ENCODE assay signal across 23 cellular contexts in genomic region chr1:35571263-35571662, GRCh38. TPM values are rescaled to one million over a fixed set of nuclear protein-coding genes. Genes with fewer than 3 reads are reported as not detected.
DNase-seq lines count a peak whose midpoint lies in the region; ATAC-seq, FAIRE-seq and TF ChIP-seq lines count a peak whose summit lies in the region.
"Had no signal": no experiment of that assay in that cellular context is flagged by ENCODE, and none has a peak within 500 bp of the region (broad histone marks: within the 10 kb centered on the region; RNA-seq: fewer than 3 reads in every experiment).

No MANE protein-coding gene starts in this region.

- no peak overlapping the region for H3K9ac ChIP-seq in SK-N-SH
- 0 out of 4 replicates have a peak overlapping the region, but pooled peaks of 1 of the 2 experiments have one; percentile 2 for H3K9ac ChIP-seq in K562 (ENCODE audit: insufficient read depth in 1 of 2, low read depth in 2 of 2, low read length in 2 of 2)
- H3K9ac ChIP-seq: GM23248, KMS-11 had no signal

- TF ChIP-seq EP300 in SK-N-SH (IDR thresholded peaks at IDR 0.05; ENCODE audit: borderline replicate concordance in 1 of 2, low read depth in 1 of 2, low read length in 1 of 2) (no peak), K562 (IDR thresholded peaks at IDR 0.05; ENCODE audit: low read length) (no peak)

- BruUV-seq in K562 (replicated peaks; lab: Mats Ljungman, UMichigan), result no TSS peak

- no peaks in the 10 kb centered on the region for H3K27me3 ChIP-seq in SK-N-SH (ENCODE audit: insufficient read depth)
- peaks cover 3 to 18% of the 10 kb centered on the region in 2 experiments; a peak in 4 of 5 replicates for H3K27me3 ChIP-seq in K562 (ENCODE audit: control insufficient read depth in 2 of 2, insufficient read depth in 2 of 2, low read length in 2 of 2)
- peaks cover 0 to 40% (median 26%) of the 10 kb centered on the region in 7 donors for H3K27me3 ChIP-seq in spleen (replicated peaks in 1 of 7)
- H3K27me3 ChIP-seq: BE2C had no signal

- TF ChIP-seq CTCF in SK-N-SH (IDR thresholded peaks at IDR 0.05) (no peak), K562 (IDR thresholded peaks at IDR 0.05 in 2 of 3, conservative IDR thresholded peaks at IDR 0.05 in 1 of 3; ENCODE audit: insufficient read depth in 2 of 3, low read depth in 1 of 3, low read length in 3 of 3) (no peak), spleen (IDR thresholded peaks at IDR 0.05 in 8 of 11, conservative IDR thresholded peaks at IDR 0.05 in 3 of 11) (no peak)

- POLR2A ChIA-PET in SK-N-SH (lab: Yijun Ruan, JAX) (interaction anchor here (1.1 kb wide), 1 partner anchor 137 kb away, joined by 3 read pairs; no protein-coding TSS in a partner anchor), K562 (lab: Yijun Ruan, JAX) (interaction anchor here (0.7 to 1.4 kb wide), 3 partner anchors 12 to 1701 kb away, joined by 3 to 5 read pairs (median 3); no protein-coding TSS in a partner anchor)

- H3K9me3 ChIP-seq in SK-N-SH (no peaks in the 10 kb centered on the region), K562 (replicated peaks; ENCODE audit: control insufficient read depth, insufficient read depth, low read depth, low read length) (no peaks in the 10 kb centered on the region), spleen (no peaks in the 10 kb centered on the region)
- H3K9me3 ChIP-seq: BE2C had no signal

- intact Hi-C loops in K562 (cut with micrococcal nuclease), result no loop called here
- intact Hi-C loops in spleen (cut with DNase I; ENCODE audit: low total_unique reads), result loop anchor here (5.0 kb wide), 1 partner anchor 146 kb away; the partner anchor contains the start of gene C1orf216

- no peak overlapping the region for H3K4me3 ChIP-seq in SK-N-SH (ENCODE audit: low read depth in 2 of 2, low read length in 1 of 2)
- H3K4me3 ChIP-seq in K562, result no peak overlapping the region
- H3K4me3 ChIP-seq in spleen, result no peak overlapping the region
- H3K4me3 ChIP-seq: GM23248 had no signal

- H3K9me2 ChIP-seq in SK-N-SH, result no peaks in the 10 kb centered on the region

- H3F3A ChIP-seq in SK-N-SH (replicated peaks; ENCODE audit: insufficient read depth), result no peaks in the 10 kb centered on the region

- WGBS in SK-N-SH (ENCODE audit: low lambda C conversion rate), result 89% methylated on average over 7 of the region's 8 CpGs
- WGBS in K562 (ENCODE audit: insufficient coverage, low coverage, missing lambda C conversion rate), result 27% methylated on average over 8 of the region's 8 CpGs
- 83 to 92% (median 87%) methylated on average over 8 of the region's 8 CpGs for WGBS in spleen, 5 donors

- ATAC-seq in SK-N-SH treated with all-trans-retinoic acid at 6 μM for 48 hours (no peak), K562 (no peak)
- ATAC-seq: PC-3 had no signal

- CTCF ChIA-PET in SK-N-SH (lab: Yijun Ruan, JAX), result interaction anchor here (0.8 to 11.7 kb wide), 8 partner anchors 15 to 204 kb away, joined by 3 to 347 read pairs (median 4); partner anchors contain the start of gene C1orf216
- CTCF ChIA-PET in K562 (lab: Yijun Ruan, JAX; ENCODE audit: low intra/inter-chr PET ratio), result interaction anchor here (0.5 kb wide), 1 partner anchor 199 kb away, joined by 4 read pairs; no protein-coding TSS in a partner anchor

- in situ Hi-C loops in K562 (cut with MboI), result no loop called here

- H4K20me1 ChIP-seq in SK-N-SH (ENCODE audit: insufficient read depth), result no peaks in the 10 kb centered on the region
- 0 out of 2 replicates have a peak, but pooled peaks cover 9% of the 10 kb centered on the region for H4K20me1 ChIP-seq in K562 (replicated peaks; ENCODE audit: control insufficient read depth, insufficient read depth, low read length)

- TF ChIP-seq RAD21 in SK-N-SH (IDR thresholded peaks at IDR 0.05; ENCODE audit: low read length) (no peak), K562 (CRISPR knock-in tag; conservative IDR thresholded peaks at IDR 0.05 in 1 of 2, IDR thresholded peaks at IDR 0.05 in 1 of 2) (no peak)

- H3K9me1 ChIP-seq in K562 (ENCODE audit: control insufficient read depth, insufficient read depth, low read length), result no peaks in the 10 kb centered on the region

- H3K27ac ChIP-seq in SK-N-SH (ENCODE audit: low read depth in 2 of 2, low read length in 1 of 2) (no peak overlapping the region), K562 (ENCODE audit: extremely low read depth, low read depth, low read length) (no peak overlapping the region), spleen (no peak overlapping the region)
- H3K27ac ChIP-seq: 22Rv1, GM23248, KMS-11 had no signal

- peaks cover 0 to 10% of the 10 kb centered on the region in 2 experiments; a peak in 1 of 4 replicates for H3K4me1 ChIP-seq in SK-N-SH (ENCODE audit: control insufficient read depth in 1 of 2, insufficient read depth in 2 of 2, low read depth in 1 of 2, low read length in 1 of 2)
- peaks cover 9 to 19% of the 10 kb centered on the region in 2 experiments for H3K4me1 ChIP-seq in K562 (replicated peaks in 1 of 2; ENCODE audit: control insufficient read depth in 2 of 2, insufficient read depth in 2 of 2, low read length in 2 of 2)
- peaks cover 3 to 44% (median 18%) of the 10 kb centered on the region in 6 donors for H3K4me1 ChIP-seq in spleen
- H3K4me1 ChIP-seq: BE2C had no signal

- H2AFZ ChIP-seq in SK-N-SH (ENCODE audit: low read depth) (no peak overlapping the region), K562 (ENCODE audit: low read depth, low read length) (no peak overlapping the region)
- H2AFZ ChIP-seq: GM23248 had no signal

- H3K79me2 ChIP-seq in SK-N-SH (ENCODE audit: insufficient read depth), result no peaks in the 10 kb centered on the region
- H3K79me2 ChIP-seq in K562 (ENCODE audit: control insufficient read depth, insufficient read depth, low read length), result no peaks in the 10 kb centered on the region

- FAIRE-seq in K562 (lab: Jason Lieb, UNC), result no peak
- FAIRE-seq: GM18507 had no signal

- DNase-seq in SK-N-SH (peak; percentile 14), AG08396 (ENCODE audit: low spot score) (peak; percentile 3), K562 (ENCODE audit: extremely low read depth in 1 of 4, low spot score in 3 of 4) (no peak), spleen (peak; percentile 41), GM19240 (ENCODE audit: insufficient read length, low spot score) (no peak)
- DNase-seq in activated CD4-positive, alpha-beta T cell treated with anti-CD3 and anti-CD28 coated beads for 48 hours, result no peak
- DNase-seq: BE2C; CD4-positive, CD25-positive, alpha-beta regulatory T cell; DMS153; GM23248; H9; MM.1S; NCI-H2029; NCI-H446 treated with DMSO at 0.1 percent for 48 hours; NCI-H526; NCI-H82; NK-92 treated with Interleukin-12 subunit alpha and Interleukin-12 subunit beta, amount 100 ng/mL, for 24 hours; PC-3 had no signal

- TF ChIP-seq POLR2A in K562 (conservative IDR thresholded peaks at IDR 0.05), result no peak
- no peak for TF ChIP-seq POLR2A in spleen (IDR thresholded peaks at IDR 0.05)

- H3K36me3 ChIP-seq in SK-N-SH (replicated peaks in 1 of 2; ENCODE audit: control insufficient read depth in 1 of 2, insufficient read depth in 2 of 2, low read length in 1 of 2), result peaks cover 0 to 6% of the 10 kb centered on the region in 2 experiments
- H3K36me3 ChIP-seq in K562 (ENCODE audit: control insufficient read depth, insufficient read depth, low read length), result 0 out of 3 replicates have a peak, but pooled peaks cover 3% of the 10 kb centered on the region
- peaks cover 0 to 11% (median 1%) of the 10 kb centered on the region in 6 donors for H3K36me3 ChIP-seq in spleen
- H3K36me3 ChIP-seq: BE2C had no signal

- H3K4me2 ChIP-seq in SK-N-SH (no peak overlapping the region), K562 (ENCODE audit: insufficient read depth, low read length) (no peak overlapping the region)
- H3K4me2 ChIP-seq: KMS-11 had no signal

RNA-seq across cellular contexts. Expression of gene TFAP2E, which starts 1.9 kb away (rescaled TPM):
- 0.59 and 0.68 TPM in 2 replicates for polyA plus RNA-seq in SK-N-SH (2012; rRNA removed)
- 0.27 and 0.30 TPM in 2 replicates for polyA plus RNA-seq in SK-N-SH (2012; cell fraction: cytosol; rRNA removed)
- polyA plus RNA-seq in SK-N-SH (2012; cell fraction: nucleus; rRNA removed), result 5.1 and 5.9 TPM in 2 replicates
- 0.30 and 0.44 TPM in 2 replicates for total RNA-seq in K562 (2011; cell fraction: chromatin; rRNA removed; ENCODE audit: low replicate concordance)
- total RNA-seq in K562 (2011; cell fraction: nucleolus; rRNA removed), result 0.39 TPM in 1 of 2 replicates, not detected in the other
- total RNA-seq in K562 (2011; cell fraction: nucleoplasm; rRNA removed), result 0.81 TPM in 1 of 2 replicates, not detected in the other
- total RNA-seq in K562 (2014; rRNA removed), result not detected in 2 replicates
- not detected in 2 replicates for total RNA-seq in K562 (2014; rRNA removed; fragmentation: Illumina TruSeq; extraction: Trizol)
- 0.11 TPM in 1 of 2 replicates, not detected in the other for total RNA-seq in K562 (2015; rRNA removed; fragmentation: Illumina TruSeq; extraction: Trizol)
- total RNA-seq in K562 (2021), result not detected in 2 replicates
- 0.07 and 0.11 TPM in 2 replicates for polyA plus RNA-seq in K562 (2011; rRNA removed)
- polyA plus RNA-seq in K562 (2011; cell fraction: cytosol; rRNA removed), result not detected in 2 replicates
- 0.31 and 0.38 TPM in 2 replicates for polyA plus RNA-seq in K562 (2011; cell fraction: nucleus; rRNA removed)
- 0.20 and 0.58 TPM in 2 replicates for polyA plus RNA-seq in K562 (2012)
- polyA plus RNA-seq in K562 (2014; fragmentation: Illumina TruSeq; extraction: Trizol), result not detected in 2 replicates
- under 1 TPM; 0.03 to 0.06 TPM for polyA plus RNA-seq in K562 (2014; fragmentation: Nextera tagmentation; extraction: Ambion mirVana)
- 0.04 and 0.07 TPM in 2 replicates for polyA plus RNA-seq in K562 (2014; rRNA removed)
- 0.14 TPM in 1 of 2 replicates, not detected in the other for polyA minus RNA-seq in K562 (2011; rRNA and poly(A)+ RNA removed)
- polyA minus RNA-seq in K562 (2011; cell fraction: cytosol; rRNA and poly(A)+ RNA removed), result not detected in 2 replicates
- polyA minus RNA-seq in K562 (2011; cell fraction: nucleus; rRNA and poly(A)+ RNA removed), result not detected in 2 replicates
- total RNA-seq in spleen, result 1 to 10 TPM in 4 of 7 donors, under 1 TPM in 1, not detected in 2; 0.60 to 2.9 (median 1.7) TPM
- polyA plus RNA-seq in spleen, result 1 to 10 TPM; 1.6 to 4.4 (median 3.4) TPM
- total RNA-seq: G401, GM23248 had no signal

RNA-seq across cellular contexts. Expression of gene NCDN, which starts 13.7 kb away (rescaled TPM):
- 34.6 and 38.3 TPM in 2 replicates for polyA plus RNA-seq in SK-N-SH (2012; rRNA removed)
- 18.1 and 26.1 TPM in 2 replicates for polyA plus RNA-seq in SK-N-SH (2012; cell fraction: cytosol; rRNA removed)
- 46.6 and 59.5 TPM in 2 replicates for polyA plus RNA-seq in SK-N-SH (2012; cell fraction: nucleus; rRNA removed)
- 18.2 and 51.7 TPM in 2 replicates for total RNA-seq in K562 (2011; cell fraction: chromatin; rRNA removed; ENCODE audit: low replicate concordance)
- 35.4 and 36.2 TPM in 2 replicates for total RNA-seq in K562 (2011; cell fraction: nucleolus; rRNA removed)
- 27.1 and 28.9 TPM in 2 replicates for total RNA-seq in K562 (2011; cell fraction: nucleoplasm; rRNA removed)
- 16.4 and 20.4 TPM in 2 replicates for total RNA-seq in K562 (2014; rRNA removed)
- 4.5 and 5.4 TPM in 2 replicates for total RNA-seq in K562 (2014; rRNA removed; fragmentation: Illumina TruSeq; extraction: Trizol)
- 10.7 and 13.3 TPM in 2 replicates for total RNA-seq in K562 (2015; rRNA removed; fragmentation: Illumina TruSeq; extraction: Trizol)
- 33.5 and 35.1 TPM in 2 replicates for total RNA-seq in K562 (2021)
- 8.1 and 14.6 TPM in 2 replicates for polyA plus RNA-seq in K562 (2011; rRNA removed)
- 11.3 and 22.9 TPM in 2 replicates for polyA plus RNA-seq in K562 (2011; cell fraction: cytosol; rRNA removed)
- polyA plus RNA-seq in K562 (2011; cell fraction: nucleus; rRNA removed), result 32.8 and 67.9 TPM in 2 replicates
- 23.9 and 26.1 TPM in 2 replicates for polyA plus RNA-seq in K562 (2012)
- 16.0 and 26.9 TPM in 2 replicates for polyA plus RNA-seq in K562 (2014; fragmentation: Illumina TruSeq; extraction: Trizol)
- 1 to 10 TPM; 1.9 to 2.6 TPM for polyA plus RNA-seq in K562 (2014; fragmentation: Nextera tagmentation; extraction: Ambion mirVana)
- polyA plus RNA-seq in K562 (2014; rRNA removed), result 20.0 and 24.8 TPM in 2 replicates
- 4.9 and 5.2 TPM in 2 replicates for polyA minus RNA-seq in K562 (2011; rRNA and poly(A)+ RNA removed)
- 13.6 and 15.4 TPM in 2 replicates for polyA minus RNA-seq in K562 (2011; cell fraction: cytosol; rRNA and poly(A)+ RNA removed)
- 16.6 and 17.4 TPM in 2 replicates for polyA minus RNA-seq in K562 (2011; cell fraction: nucleus; rRNA and poly(A)+ RNA removed)
- 10 to 100 TPM; 13.5 to 19.1 (median 17.4) TPM for total RNA-seq in spleen
- 1 to 10 TPM; 4.2 to 9.3 (median 5.0) TPM for polyA plus RNA-seq in spleen

RNA-seq across cellular contexts. Expression of gene KIAA0319L, which starts 14.1 kb away (rescaled TPM):
- polyA plus RNA-seq in SK-N-SH (2012; rRNA removed), result 51.9 and 63.2 TPM in 2 replicates
- polyA plus RNA-seq in SK-N-SH (2012; cell fraction: cytosol; rRNA removed), result 47.0 and 47.9 TPM in 2 replicates
- polyA plus RNA-seq in SK-N-SH (2012; cell fraction: nucleus; rRNA removed), result 92.9 and 108 TPM in 2 replicates
- 218 and 257 TPM in 2 replicates for total RNA-seq in K562 (2011; cell fraction: chromatin; rRNA removed; ENCODE audit: low replicate concordance)
- 151 and 178 TPM in 2 replicates for total RNA-seq in K562 (2011; cell fraction: nucleolus; rRNA removed)
- total RNA-seq in K562 (2011; cell fraction: nucleoplasm; rRNA removed), result 203 and 242 TPM in 2 replicates
- total RNA-seq in K562 (2014; rRNA removed), result 22.7 and 26.9 TPM in 2 replicates
- 29.3 and 30.2 TPM in 2 replicates for total RNA-seq in K562 (2014; rRNA removed; fragmentation: Illumina TruSeq; extraction: Trizol)
- total RNA-seq in K562 (2015; rRNA removed; fragmentation: Illumina TruSeq; extraction: Trizol), result 25.0 and 27.4 TPM in 2 replicates
- total RNA-seq in K562 (2021), result 32.7 and 33.2 TPM in 2 replicates
- 51.7 and 66.5 TPM in 2 replicates for polyA plus RNA-seq in K562 (2011; rRNA removed)
- 29.9 and 48.2 TPM in 2 replicates for polyA plus RNA-seq in K562 (2011; cell fraction: cytosol; rRNA removed)
- 76.5 and 77.3 TPM in 2 replicates for polyA plus RNA-seq in K562 (2011; cell fraction: nucleus; rRNA removed)
- 29.4 and 50.6 TPM in 2 replicates for polyA plus RNA-seq in K562 (2012)
- polyA plus RNA-seq in K562 (2014; fragmentation: Illumina TruSeq; extraction: Trizol), result 32.2 and 40.1 TPM in 2 replicates
- polyA plus RNA-seq in K562 (2014; fragmentation: Nextera tagmentation; extraction: Ambion mirVana), result 1 to 10 TPM; 2.4 to 5.9 TPM
- polyA plus RNA-seq in K562 (2014; rRNA removed), result 23.4 and 28.5 TPM in 2 replicates
- 84.3 and 87.6 TPM in 2 replicates for polyA minus RNA-seq in K562 (2011; rRNA and poly(A)+ RNA removed)
- 28.8 and 38.0 TPM in 2 replicates for polyA minus RNA-seq in K562 (2011; cell fraction: cytosol; rRNA and poly(A)+ RNA removed)
- 47.7 and 95.0 TPM in 2 replicates for polyA minus RNA-seq in K562 (2011; cell fraction: nucleus; rRNA and poly(A)+ RNA removed)
- total RNA-seq in spleen, result 100 to 1,000 TPM in 1 of 7 donors, 10 to 100 TPM in 6; 52.2 to 103 (median 68.9) TPM
- 10 to 100 TPM; 10.5 to 18.5 (median 14.9) TPM for polyA plus RNA-seq in spleen

Comparison
In these comparisons a context has a peak if more than half of its experiments do, and no peak if none do; other contexts are left out.
1. DNase-seq: peak in SK-N-SH (single experiment), AG08396 (single experiment) and spleen (single experiment); none in K562 (0 of 4), activated CD4-positive, alpha-beta T cell treated with anti-CD3 and anti-CD28 coated beads for 48 hours (single experiment) and GM19240 (single experiment).